ENCODE assay signal across 3 cellular contexts in the genomic region with DNA sequence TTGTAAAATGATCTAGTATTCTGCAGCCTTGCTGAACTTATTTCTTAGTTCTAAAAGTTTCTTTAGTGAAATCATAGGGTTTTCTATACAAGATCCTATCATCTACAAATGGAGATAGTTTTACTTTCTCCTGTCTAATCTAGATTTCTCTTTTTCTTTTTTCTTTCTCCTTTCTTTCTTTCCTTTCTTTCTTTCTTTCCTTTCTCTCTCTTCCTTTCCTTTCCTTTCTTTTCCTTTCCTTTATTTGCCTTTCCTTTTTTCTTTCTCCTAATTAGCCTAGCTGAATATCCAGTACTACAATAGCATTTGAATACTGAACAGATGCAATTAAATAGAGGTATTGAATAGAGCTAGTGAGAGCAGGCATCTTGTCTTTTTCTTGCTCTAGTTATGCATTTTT.
"Had no signal": no experiment of that assay in that cellular context is flagged by ENCODE, and none has a peak within 500 bp of the region (broad histone marks: within the 10 kb centered on the region; RNA-seq: fewer than 3 reads in every experiment).

No MANE protein-coding gene starts in this region.

- H3K4me3 ChIP-seq: GM12878 had no signal

- DNase-seq: GDM1, GF-D8 had no signal

- ATAC-seq: GM12878 had no signal
